ENCODE assay signal across 1 cellular context in the genomic region with DNA sequence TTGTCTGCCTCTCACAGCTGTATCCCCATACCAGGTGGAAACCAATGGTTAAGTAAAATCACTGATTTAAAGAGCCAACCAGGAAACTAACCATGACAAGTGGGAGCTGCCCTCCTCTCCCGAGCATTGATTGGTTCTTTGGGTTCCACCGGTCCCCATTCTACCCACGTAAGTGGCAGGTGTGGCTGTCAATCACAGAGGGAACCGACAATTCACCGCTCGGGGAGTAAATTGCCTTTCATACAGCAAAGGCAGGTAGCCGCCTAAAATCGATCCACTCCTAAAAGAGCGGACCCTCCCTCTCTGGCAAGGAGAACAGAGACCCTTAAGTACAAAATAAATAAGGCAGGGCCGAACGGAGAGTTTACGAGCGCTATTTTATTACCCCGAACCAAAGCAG.
TF ChIP-seq lines count a peak whose summit lies in the region.

No MANE protein-coding gene starts in this region.

TF ChIP-seq in K562, 482 proteins besides CTCF, POLR2A, EP300 and RAD21 (continued from another document):
- TF ChIP-seq PKNOX1 (IDR thresholded peaks at IDR 0.05) (peak; percentile 94), FOS (IDR thresholded peaks at IDR 0.05; ENCODE audit: extremely low read depth, insufficient read length) (peak; percentile 42), NFYB (IDR thresholded peaks at IDR 0.05; ENCODE audit: extremely low read depth, insufficient read length) (peak; percentile 48), KAT2B (IDR thresholded peaks at IDR 0.05; ENCODE audit: low read depth, low read length) (no peak), PBX2 (CRISPR knock-in tag; IDR thresholded peaks at IDR 0.05; ENCODE audit: low read depth) (no peak), PBX2 (tag; conservative IDR thresholded peaks at IDR 0.05; ENCODE audit: low read depth) (0 out of 2 replicates have a peak, but pooled peaks have one; percentile 18), SP2 (IDR thresholded peaks at IDR 0.05; ENCODE audit: extremely low read depth, low read depth, low read length, poor library complexity, severe bottlenecking) (peak; percentile 29)
